1 cellular context compared by ENCODE assay signal in genomic region chr18:666177-666576, GRCh38.
TF ChIP-seq lines count a peak whose summit lies in the region.

No MANE protein-coding gene starts in this region.

TF ChIP-seq in K562, 482 proteins besides CTCF, POLR2A, EP300 and RAD21 (continued from another document and continues in another):
- TF ChIP-seq ZNF609 (CRISPR knock-in tag; IDR thresholded peaks at IDR 0.05; ENCODE audit: borderline replicate concordance) (no peak), ZMIZ1 (IDR thresholded peaks at IDR 0.05; ENCODE audit: low read depth in 2 of 2, low read length in 2 of 2) (0 out of 4 replicates have a peak, but pooled peaks of 1 of the 2 experiments have one; percentile 15), CREB1 (IDR thresholded peaks at IDR 0.05) (no peak), CREB1 (CRISPR knock-in tag; IDR thresholded peaks at IDR 0.05) (peak; percentile 21; the same call in 1 of the 2 replicates), ZFP1 (CRISPR knock-in tag; IDR thresholded peaks at IDR 0.05) (no peak), NR2C2 (CRISPR knock-in tag; IDR thresholded peaks at IDR 0.05) (0 out of 2 replicates have a peak, but pooled peaks have one; percentile 28), NR2C2 (tag; IDR thresholded peaks at IDR 0.05) (no peak), MAX (CRISPR knock-in tag; IDR thresholded peaks at IDR 0.05) (0 out of 2 replicates have a peak, but pooled peaks have one; percentile 23), SMC3 (conservative IDR thresholded peaks at IDR 0.05; ENCODE audit: insufficient read depth, low read depth, low read length) (0 out of 2 replicates have a peak, but pooled peaks have one; percentile 32), POLR2G (IDR thresholded peaks at IDR 0.05; ENCODE audit: low read depth, low read length) (peak; percentile 41), MBD1 (CRISPR knock-in tag; IDR thresholded peaks at IDR 0.05) (no peak), WHSC1 (IDR thresholded peaks at IDR 0.05; ENCODE audit: low read length) (peak; percentile 77), KLF10 (CRISPR knock-in tag; IDR thresholded peaks at IDR 0.05) (no peak), CBFA2T2 (conservative IDR thresholded peaks at IDR 0.05) (no peak), PTRF (tag; IDR thresholded peaks at IDR 0.05) (no peak), HCFC1 (IDR thresholded peaks at IDR 0.05; ENCODE audit: low read depth, low read length) (0 out of 2 replicates have a peak, but pooled peaks have one; percentile 12), RBFOX2 (IDR thresholded peaks at IDR 0.05; ENCODE audit: low read depth, low read length) (0 out of 2 replicates have a peak, but pooled peaks have one; percentile 15), ZNF407 (IDR thresholded peaks at IDR 0.05; ENCODE audit: low read depth) (no peak), ZNF146 (CRISPR knock-in tag; IDR thresholded peaks at IDR 0.05; ENCODE audit: unreplicated experiment) (no peak), ZNF79 (CRISPR knock-in tag; IDR thresholded peaks at IDR 0.05; ENCODE audit: low read depth) (no peak), SRSF9 (IDR thresholded peaks at IDR 0.05; ENCODE audit: borderline replicate concordance, low read depth, low read length) (no peak), RB1 (IDR thresholded peaks at IDR 0.05; ENCODE audit: low read depth) (peak; percentile 50; the same call in 1 of the 2 replicates), KDM5B (IDR thresholded peaks at IDR 0.05; ENCODE audit: insufficient replicate concordance, low read depth, low read length) (no peak), MCM5 (IDR thresholded peaks at IDR 0.05; ENCODE audit: low read depth) (no peak), TARDBP (IDR thresholded peaks at IDR 0.05) (no peak), HIVEP1 (CRISPR knock-in tag; IDR thresholded peaks at IDR 0.05) (no peak), KLF16 (IDR thresholded peaks at IDR 0.05) (0 out of 2 replicates have a peak, but pooled peaks have one; percentile 7), MEF2D (tag; conservative IDR thresholded peaks at IDR 0.05; ENCODE audit: low read depth) (no peak), ZSCAN29 (IDR thresholded peaks at IDR 0.05) (no peak), ATF4 (CRISPR knock-in tag; IDR thresholded peaks at IDR 0.05) (no peak), ZBTB26 (CRISPR knock-in tag; IDR thresholded peaks at IDR 0.05) (no peak), ZBTB33 (CRISPR knock-in tag; IDR thresholded peaks at IDR 0.05) (0 out of 2 replicates have a peak, but pooled peaks have one; percentile 57), THRB (CRISPR knock-in tag; conservative IDR thresholded peaks at IDR 0.05) (no peak)
